Comparison of ENCODE assay signal across 8 cellular contexts in genomic region chr2:113203901-113204519, GRCh38.
A peak's percentile ranks its signal among the peaks of the same experiment; 100 is the strongest.
DNase-seq lines count a peak whose midpoint lies in the region; ATAC-seq lines count a peak whose summit lies in the region.

No MANE protein-coding gene starts in this region.

- DNase-seq in NCI-H1417 (lab: John Stamatoyannopoulos, UW) (peak; percentile 62 to 86 (median 78)), NCI-H1417 treated with DMSO at 0.1 percent for 48 hours (lab: John Stamatoyannopoulos, UW) (no peak), NCI-H1694 (lab: John Stamatoyannopoulos, UW) (peak; percentile 71), anterior cingulate cortex (lab: John Stamatoyannopoulos, UW) (peak in 52 of 58 donors; percentile 12 to 77 (median 50)), hippocampal formation (lab: John Stamatoyannopoulos, UW) (peak; percentile 27 to 46)
- DNase-seq in T-helper 2 cell treated with Interferon-gamma antibody and Interleukin-4, amounts not matched to agents 5 μg/mL and 100 μg/mL, for 36 hours (ENCODE audit: low spot score) = peak; percentile 53
- DNase-seq in stimulated activated CD4-positive, alpha-beta T cell treated with anti-CD3 and anti-CD28 coated beads, Interleukin-12 subunit alpha, Interleukin-12 subunit beta, amount 100 ng/mL, for 4 hours = peak; percentile 68

- ATAC-seq in HG02798 (IDR thresholded peaks at IDR 0.05; ENCODE audit: poor library complexity, unreplicated experiment) = peak; percentile 75

- peak overlapping the region; percentile 38 for H3K27ac Mint-ChIP-seq in T-helper 2 cell treated with Interferon-gamma antibody and Interleukin-4, amounts not matched to agents 5 μg/mL and 100 μg/mL, for 36 hours

- no peak overlapping the region for H3K4me3 Mint-ChIP-seq in T-helper 2 cell treated with Interferon-gamma antibody and Interleukin-4, amounts not matched to agents 5 μg/mL and 100 μg/mL, for 36 hours

- peaks cover 4% of the 10 kb centered on the region for H3K4me1 Mint-ChIP-seq in T-helper 2 cell treated with Interferon-gamma antibody and Interleukin-4, amounts not matched to agents 5 μg/mL and 100 μg/mL, for 36 hours (ENCODE audit: low read depth)

- peaks cover 34% of the 10 kb centered on the region for H3K36me3 Mint-ChIP-seq in T-helper 2 cell treated with Interferon-gamma antibody and Interleukin-4, amounts not matched to agents 5 μg/mL and 100 μg/mL, for 36 hours (ENCODE audit: low read depth)

- no peaks in the 10 kb centered on the region for H3K27me3 Mint-ChIP-seq in T-helper 2 cell treated with Interferon-gamma antibody and Interleukin-4, amounts not matched to agents 5 μg/mL and 100 μg/mL, for 36 hours (ENCODE audit: low read depth)

- H3K9me3 Mint-ChIP-seq in T-helper 2 cell treated with Interferon-gamma antibody and Interleukin-4, amounts not matched to agents 5 μg/mL and 100 μg/mL, for 36 hours = no peaks in the 10 kb centered on the region
